ENCODE assay signal across 1 cellular context in the genomic region with DNA sequence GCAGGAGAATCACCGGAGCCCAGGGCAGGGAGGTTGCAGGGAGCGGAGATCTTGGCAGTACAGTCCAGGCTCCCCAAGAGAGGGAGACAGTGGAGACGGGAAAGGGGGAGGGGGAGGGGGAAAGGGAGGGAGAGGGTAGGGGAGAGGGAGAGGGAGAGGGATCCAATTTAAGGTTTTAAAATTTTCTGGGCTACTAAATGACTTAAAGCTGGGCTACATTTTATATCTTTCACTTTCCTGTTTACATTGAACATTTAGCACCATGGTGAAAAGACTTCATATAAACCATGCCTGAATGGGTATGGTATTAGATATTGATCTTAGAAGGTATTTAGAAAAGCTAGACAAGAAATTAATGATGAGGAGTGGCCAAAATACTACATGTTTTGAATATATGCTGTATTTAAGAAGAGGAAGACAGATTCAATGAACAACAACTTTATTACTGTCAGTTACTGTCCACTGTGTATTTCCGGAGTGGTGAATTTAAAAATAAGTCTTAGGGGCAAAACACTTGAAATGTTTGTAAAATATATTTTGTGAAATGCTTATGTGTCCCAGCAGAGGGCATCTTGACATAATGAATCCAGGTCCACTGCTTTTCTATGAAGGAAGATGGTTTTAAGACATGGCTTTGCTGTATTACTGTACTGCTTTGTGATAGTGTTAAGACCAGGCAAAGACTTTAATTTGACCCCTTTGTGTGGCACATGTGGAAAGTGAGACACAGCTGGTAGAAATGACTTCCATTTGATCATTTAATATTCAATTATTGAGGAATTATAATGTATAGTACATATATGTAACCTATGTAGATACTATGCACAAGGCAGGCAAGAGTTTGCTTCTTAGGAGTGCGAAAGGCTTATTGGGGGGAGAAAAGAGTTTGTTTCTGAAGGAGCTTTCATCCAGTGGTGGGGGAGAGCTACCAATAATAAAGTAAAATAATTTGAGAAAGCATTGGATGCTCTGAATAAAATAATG.
TF ChIP-seq lines count a peak whose summit lies in the region.

No MANE protein-coding gene starts in this region.

TF ChIP-seq in SK-N-SH, 30 proteins besides CTCF, POLR2A, EP300 and RAD21 (continued from another document):
- TF ChIP-seq, protein P1, sequence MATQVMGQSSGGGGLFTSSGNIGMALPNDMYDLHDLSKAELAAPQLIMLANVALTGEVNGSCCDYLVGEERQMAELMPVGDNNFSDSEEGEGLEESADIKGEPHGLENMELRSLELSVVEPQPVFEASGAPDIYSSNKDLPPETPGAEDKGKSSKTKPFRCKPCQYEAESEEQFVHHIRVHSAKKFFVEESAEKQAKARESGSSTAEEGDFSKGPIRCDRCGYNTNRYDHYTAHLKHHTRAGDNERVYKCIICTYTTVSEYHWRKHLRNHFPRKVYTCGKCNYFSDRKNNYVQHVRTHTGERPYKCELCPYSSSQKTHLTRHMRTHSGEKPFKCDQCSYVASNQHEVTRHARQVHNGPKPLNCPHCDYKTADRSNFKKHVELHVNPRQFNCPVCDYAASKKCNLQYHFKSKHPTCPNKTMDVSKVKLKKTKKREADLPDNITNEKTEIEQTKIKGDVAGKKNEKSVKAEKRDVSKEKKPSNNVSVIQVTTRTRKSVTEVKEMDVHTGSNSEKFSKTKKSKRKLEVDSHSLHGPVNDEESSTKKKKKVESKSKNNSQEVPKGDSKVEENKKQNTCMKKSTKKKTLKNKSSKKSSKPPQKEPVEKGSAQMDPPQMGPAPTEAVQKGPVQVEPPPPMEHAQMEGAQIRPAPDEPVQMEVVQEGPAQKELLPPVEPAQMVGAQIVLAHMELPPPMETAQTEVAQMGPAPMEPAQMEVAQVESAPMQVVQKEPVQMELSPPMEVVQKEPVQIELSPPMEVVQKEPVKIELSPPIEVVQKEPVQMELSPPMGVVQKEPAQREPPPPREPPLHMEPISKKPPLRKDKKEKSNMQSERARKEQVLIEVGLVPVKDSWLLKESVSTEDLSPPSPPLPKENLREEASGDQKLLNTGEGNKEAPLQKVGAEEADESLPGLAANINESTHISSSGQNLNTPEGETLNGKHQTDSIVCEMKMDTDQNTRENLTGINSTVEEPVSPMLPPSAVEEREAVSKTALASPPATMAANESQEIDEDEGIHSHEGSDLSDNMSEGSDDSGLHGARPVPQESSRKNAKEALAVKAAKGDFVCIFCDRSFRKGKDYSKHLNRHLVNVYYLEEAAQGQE (IDR thresholded peaks at IDR 0.05; ENCODE audit: low read depth, low read length) = no peak
- TF ChIP-seq FOSL2 (IDR thresholded peaks at IDR 0.05; ENCODE audit: borderline replicate concordance, low read depth) (no peak), JUND (IDR thresholded peaks at IDR 0.05) (no peak), ELF1 (IDR thresholded peaks at IDR 0.05) (no peak), SMC3 (IDR thresholded peaks at IDR 0.05; ENCODE audit: low read depth, low read length) (peak; percentile 99), TCF12 (IDR thresholded peaks at IDR 0.05) (no peak), CHD2 (IDR thresholded peaks at IDR 0.05; ENCODE audit: low read length, partially characterized antibody) (no peak), FOXJ3 (CRISPR knock-in tag; IDR thresholded peaks at IDR 0.05) (no peak), MEF2A (IDR thresholded peaks at IDR 0.05; ENCODE audit: borderline replicate concordance, low read depth) (no peak), RXRA (IDR thresholded peaks at IDR 0.05; ENCODE audit: borderline replicate concordance, low read depth) (no peak), NRF1 (IDR thresholded peaks at IDR 0.05; ENCODE audit: low read depth, low read length) (0 out of 2 replicates have a peak, but pooled peaks have one; percentile 28), MXI1 (IDR thresholded peaks at IDR 0.05; ENCODE audit: low read depth, low read length) (no peak), RFX5 (IDR thresholded peaks at IDR 0.05; ENCODE audit: low read length) (no peak), TAF1 (IDR thresholded peaks at IDR 0.05; ENCODE audit: borderline replicate concordance, low read depth, low read length) (no peak), FOXM1 (IDR thresholded peaks at IDR 0.05; ENCODE audit: low read depth) (no peak), YY1 (IDR thresholded peaks at IDR 0.05; ENCODE audit: low read depth) (no peak), GABPA (IDR thresholded peaks at IDR 0.05; ENCODE audit: low read depth) (peak; percentile 38), POLR2AphosphoS5 (IDR thresholded peaks at IDR 0.05; ENCODE audit: low read depth, low read length) (no peak), GATA2 (CRISPR knock-in tag; IDR thresholded peaks at IDR 0.05) (no peak)
- TF ChIP-seq, protein P2, sequence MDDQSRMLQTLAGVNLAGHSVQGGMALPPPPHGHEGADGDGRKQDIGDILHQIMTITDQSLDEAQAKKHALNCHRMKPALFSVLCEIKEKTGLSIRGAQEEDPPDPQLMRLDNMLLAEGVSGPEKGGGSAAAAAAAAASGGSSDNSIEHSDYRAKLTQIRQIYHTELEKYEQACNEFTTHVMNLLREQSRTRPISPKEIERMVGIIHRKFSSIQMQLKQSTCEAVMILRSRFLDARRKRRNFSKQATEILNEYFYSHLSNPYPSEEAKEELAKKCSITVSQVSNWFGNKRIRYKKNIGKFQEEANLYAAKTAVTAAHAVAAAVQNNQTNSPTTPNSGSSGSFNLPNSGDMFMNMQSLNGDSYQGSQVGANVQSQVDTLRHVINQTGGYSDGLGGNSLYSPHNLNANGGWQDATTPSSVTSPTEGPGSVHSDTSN (IDR thresholded peaks at IDR 0.05) = no peak
- TF ChIP-seq, protein P3, sequence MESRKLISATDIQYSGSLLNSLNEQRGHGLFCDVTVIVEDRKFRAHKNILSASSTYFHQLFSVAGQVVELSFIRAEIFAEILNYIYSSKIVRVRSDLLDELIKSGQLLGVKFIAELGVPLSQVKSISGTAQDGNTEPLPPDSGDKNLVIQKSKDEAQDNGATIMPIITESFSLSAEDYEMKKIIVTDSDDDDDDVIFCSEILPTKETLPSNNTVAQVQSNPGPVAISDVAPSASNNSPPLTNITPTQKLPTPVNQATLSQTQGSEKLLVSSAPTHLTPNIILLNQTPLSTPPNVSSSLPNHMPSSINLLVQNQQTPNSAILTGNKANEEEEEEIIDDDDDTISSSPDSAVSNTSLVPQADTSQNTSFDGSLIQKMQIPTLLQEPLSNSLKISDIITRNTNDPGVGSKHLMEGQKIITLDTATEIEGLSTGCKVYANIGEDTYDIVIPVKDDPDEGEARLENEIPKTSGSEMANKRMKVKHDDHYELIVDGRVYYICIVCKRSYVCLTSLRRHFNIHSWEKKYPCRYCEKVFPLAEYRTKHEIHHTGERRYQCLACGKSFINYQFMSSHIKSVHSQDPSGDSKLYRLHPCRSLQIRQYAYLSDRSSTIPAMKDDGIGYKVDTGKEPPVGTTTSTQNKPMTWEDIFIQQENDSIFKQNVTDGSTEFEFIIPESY (IDR thresholded peaks at IDR 0.05; ENCODE audit: borderline replicate concordance, low read depth) = no peak
- TF ChIP-seq, protein P4, sequence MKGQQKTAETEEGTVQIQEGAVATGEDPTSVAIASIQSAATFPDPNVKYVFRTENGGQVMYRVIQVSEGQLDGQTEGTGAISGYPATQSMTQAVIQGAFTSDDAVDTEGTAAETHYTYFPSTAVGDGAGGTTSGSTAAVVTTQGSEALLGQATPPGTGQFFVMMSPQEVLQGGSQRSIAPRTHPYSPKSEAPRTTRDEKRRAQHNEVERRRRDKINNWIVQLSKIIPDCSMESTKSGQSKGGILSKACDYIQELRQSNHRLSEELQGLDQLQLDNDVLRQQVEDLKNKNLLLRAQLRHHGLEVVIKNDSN (IDR thresholded peaks at IDR 0.05; ENCODE audit: borderline replicate concordance, low read depth) = no peak
- TF ChIP-seq, protein P5, sequence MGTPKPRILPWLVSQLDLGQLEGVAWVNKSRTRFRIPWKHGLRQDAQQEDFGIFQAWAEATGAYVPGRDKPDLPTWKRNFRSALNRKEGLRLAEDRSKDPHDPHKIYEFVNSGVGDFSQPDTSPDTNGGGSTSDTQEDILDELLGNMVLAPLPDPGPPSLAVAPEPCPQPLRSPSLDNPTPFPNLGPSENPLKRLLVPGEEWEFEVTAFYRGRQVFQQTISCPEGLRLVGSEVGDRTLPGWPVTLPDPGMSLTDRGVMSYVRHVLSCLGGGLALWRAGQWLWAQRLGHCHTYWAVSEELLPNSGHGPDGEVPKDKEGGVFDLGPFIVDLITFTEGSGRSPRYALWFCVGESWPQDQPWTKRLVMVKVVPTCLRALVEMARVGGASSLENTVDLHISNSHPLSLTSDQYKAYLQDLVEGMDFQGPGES (IDR thresholded peaks at IDR 0.05; ENCODE audit: low read depth, low read length) = peak; percentile 18; the same call in 1 of the 2 replicates
